Comparison of ENCODE assay signal across 15 cellular contexts in genomic region chr7:158706273-158706704, GRCh38. TPM values are rescaled to one million over a fixed set of nuclear protein-coding genes. Genes with fewer than 3 reads are reported as not detected.
A peak's percentile ranks its signal among the peaks of the same experiment; 100 is the strongest.
DNase-seq lines count a peak whose midpoint lies in the region; ATAC-seq and TF ChIP-seq lines count a peak whose summit lies in the region.
"Had no signal": no experiment of that assay in that cellular context is flagged by ENCODE, and none has a peak within 500 bp of the region (broad histone marks: within the 10 kb centered on the region; RNA-seq: fewer than 3 reads in every experiment).

No MANE protein-coding gene starts in this region.

- peaks cover 6% of the 10 kb centered on the region for H3K9me3 Mint-ChIP-seq in activated CD8-positive, alpha-beta T cell treated with anti-CD3 and anti-CD28 coated beads for 36 hours
- peaks cover 0 to 7% (median 2%) of the 10 kb centered on the region in 11 donors for H3K9me3 Mint-ChIP-seq in naive thymus-derived CD4-positive, alpha-beta T cell

- POLR2A ChIA-PET in activated CD8-positive, alpha-beta T cell treated with anti-CD3 and anti-CD28 coated beads for 36 hours (lab: Charles Lee): interaction anchor here (2.8 kb wide), 1 partner anchor 10 kb away, joined by 13 read pairs; no protein-coding TSS in a partner anchor
- POLR2A ChIA-PET in naive thymus-derived CD4-positive, alpha-beta T cell (lab: Charles Lee): interaction anchor here (2.5 to 2.6 kb wide), 2 partner anchors 157 to 270 kb away, joined by 6 to 10 read pairs; no protein-coding TSS in a partner anchor

- H3K4me3 ChIP-seq in DOHH2 (ENCODE audit: low read length): peak overlapping the region; percentile 84; the same call in 1 of the 2 replicates
- H3K4me3 ChIP-seq in naive thymus-derived CD4-positive, alpha-beta T cell (ENCODE audit: low read length): no peak overlapping the region

- peaks cover 45% of the 10 kb centered on the region for H3K4me1 ChIP-seq in DOHH2 (ENCODE audit: control insufficient read depth, low read length)
- H3K4me1 ChIP-seq in naive thymus-derived CD4-positive, alpha-beta T cell (ENCODE audit: control insufficient read depth in 2 of 2, insufficient read depth in 2 of 2, low read length in 2 of 2): peaks cover 15 to 18% of the 10 kb centered on the region in 2 donors

- no peaks in the 10 kb centered on the region for H3K27me3 ChIP-seq in DOHH2 (ENCODE audit: control insufficient read depth, low read length)
- no peaks in the 10 kb centered on the region for H3K27me3 ChIP-seq in naive thymus-derived CD4-positive, alpha-beta T cell (ENCODE audit: control insufficient read depth in 2 of 2, insufficient read depth in 2 of 2, low read length in 2 of 2)

- no peak for TF ChIP-seq CTCF in DOHH2 (IDR thresholded peaks at IDR 0.05; ENCODE audit: low read depth, low read length, poor library complexity, severe bottlenecking)
- no peak for TF ChIP-seq CTCF in activated CD8-positive, alpha-beta T cell treated with anti-CD3 and anti-CD28 coated beads for 36 hours (IDR thresholded peaks at IDR 0.05)

- no peak for ATAC-seq in activated CD8-positive, alpha-beta T cell treated with anti-CD3 and anti-CD28 coated beads for 36 hours
- no peak for ATAC-seq in naive thymus-derived CD4-positive, alpha-beta T cell

- peaks cover 18% of the 10 kb centered on the region for H3K36me3 Mint-ChIP-seq in activated CD8-positive, alpha-beta T cell treated with anti-CD3 and anti-CD28 coated beads for 36 hours (ENCODE audit: low read depth)
- H3K36me3 Mint-ChIP-seq in naive thymus-derived CD4-positive, alpha-beta T cell: peaks cover 0 to 30% (median 0%) of the 10 kb centered on the region in 5 donors

- H3K4me3 Mint-ChIP-seq in activated CD8-positive, alpha-beta T cell treated with anti-CD3 and anti-CD28 coated beads for 36 hours: peak overlapping the region; percentile 45
- peak overlapping the region; percentile 22 to 88 (median 80) for H3K4me3 Mint-ChIP-seq in naive thymus-derived CD4-positive, alpha-beta T cell

- H3K27me3 Mint-ChIP-seq in activated CD8-positive, alpha-beta T cell treated with anti-CD3 and anti-CD28 coated beads for 36 hours: no peaks in the 10 kb centered on the region
- H3K27me3 Mint-ChIP-seq in naive thymus-derived CD4-positive, alpha-beta T cell: peaks cover 0 to 4% (median 0%) of the 10 kb centered on the region in 5 donors

- H3F3A ChIP-seq in DOHH2 (ENCODE audit: control insufficient read depth, insufficient read depth): peaks cover 11% of the 10 kb centered on the region

- peaks cover 10% of the 10 kb centered on the region; the same call in 1 of the 2 replicates for H4K20me1 ChIP-seq in DOHH2 (ENCODE audit: control insufficient read depth, insufficient read depth, low read depth, low read length)

- H3K9me3 ChIP-seq in DOHH2 (ENCODE audit: control insufficient read depth, insufficient read depth, low read length): peaks cover 16% of the 10 kb centered on the region
- H3K9me3 ChIP-seq in naive thymus-derived CD4-positive, alpha-beta T cell (ENCODE audit: control insufficient read depth in 2 of 3, low read length in 3 of 3): no peaks in the 10 kb centered on the region
- H3K9me3 ChIP-seq: thoracic aorta had no signal

- H3K4me2 ChIP-seq in DOHH2 (ENCODE audit: low read length): peak overlapping the region; percentile 86

- no peaks in the 10 kb centered on the region for H3K9me2 ChIP-seq in DOHH2 (replicated peaks; ENCODE audit: control insufficient read depth, low read length)

- CTCF ChIA-PET in activated CD8-positive, alpha-beta T cell treated with anti-CD3 and anti-CD28 coated beads for 36 hours (lab: Charles Lee): interaction anchor here (2.3 to 4.0 kb wide), 2 partner anchors 155 to 270 kb away, joined by 5 to 19 read pairs; no protein-coding TSS in a partner anchor
- CTCF ChIA-PET in naive thymus-derived CD4-positive, alpha-beta T cell (lab: Charles Lee): no interaction called here

- H3K79me2 ChIP-seq in DOHH2 (ENCODE audit: control insufficient read depth, low read length): peaks cover 39% of the 10 kb centered on the region

- peaks cover 35% of the 10 kb centered on the region for H3K4me1 Mint-ChIP-seq in activated CD8-positive, alpha-beta T cell treated with anti-CD3 and anti-CD28 coated beads for 36 hours (ENCODE audit: low read depth)
- peaks cover 12 to 42% (median 18%) of the 10 kb centered on the region in 7 donors for H3K4me1 Mint-ChIP-seq in naive thymus-derived CD4-positive, alpha-beta T cell

- intact Hi-C loops in activated CD8-positive, alpha-beta T cell treated with anti-CD3 and anti-CD28 coated beads for 36 hours (cut with micrococcal nuclease): loop anchor here (10.0 kb wide), 1 partner anchor 159 kb away; no protein-coding TSS in a partner anchor
- intact Hi-C loops in naive thymus-derived CD4-positive, alpha-beta T cell (cut with micrococcal nuclease): loop anchor here in 1 of 2 donors (5.0 to 10.0 kb wide), 2 partner anchors 46 to 1811 kb away; partner anchors contain the start of gene LMBR1

- H3K36me3 ChIP-seq in DOHH2 (ENCODE audit: control insufficient read depth, low read length): peaks cover 46% of the 10 kb centered on the region
- no peaks in the 10 kb centered on the region for H3K36me3 ChIP-seq in naive thymus-derived CD4-positive, alpha-beta T cell (ENCODE audit: control insufficient read depth in 2 of 3, insufficient read depth in 3 of 3, low read length in 3 of 3)
- H3K36me3 ChIP-seq: thoracic aorta had no signal

- no peak overlapping the region for H3K27ac ChIP-seq in DOHH2 (ENCODE audit: low read depth, low read length)
- no peak overlapping the region for H3K27ac ChIP-seq in naive thymus-derived CD4-positive, alpha-beta T cell (ENCODE audit: low read depth, low read length)
- H3K27ac ChIP-seq: thoracic aorta, WERI-Rb-1 had no signal

- peak; percentile 61 for DNase-seq in NCI-H2171 treated with DMSO at 0.1 percent for 48 hours (lab: John Stamatoyannopoulos, UW)
- DNase-seq in NCI-H2171 (lab: John Stamatoyannopoulos, UW): no peak
- DNase-seq in activated CD8-positive, alpha-beta T cell treated with anti-CD3 and anti-CD28 coated beads for 36 hours: no peak
- no peak for DNase-seq in naive thymus-derived CD4-positive, alpha-beta T cell
- no peak for DNase-seq in globus pallidus (ENCODE audit: low spot score)
- no peak for DNase-seq in OCI-M2 (lab: John Stamatoyannopoulos, UW; ENCODE audit: unreplicated experiment)
- no peak for DNase-seq in iPS-NIHi11 (ENCODE audit: low spot score)
- DNase-seq: 8988T, activated gamma-delta T cell treated with Interleukin-2 at 50 U/mL for 16 hours, DMS153, islet precursor cell, NCI-H510A, WERI-Rb-1 had no signal

- no peak overlapping the region for H3K27ac Mint-ChIP-seq in activated CD8-positive, alpha-beta T cell treated with anti-CD3 and anti-CD28 coated beads for 36 hours
- H3K27ac Mint-ChIP-seq in naive thymus-derived CD4-positive, alpha-beta T cell: peak overlapping the region in 8 of 9 donors; percentile 41 to 88 (median 74)

RNA-seq across cellular contexts. Expression of gene NCAPG2, which starts 1.7 kb away (rescaled TPM):
- 100 to 1,000 TPM; 108 to 113 TPM for total RNA-seq in activated CD8-positive, alpha-beta T cell treated with anti-CD3 and anti-CD28 coated beads for 36 hours
- 10 to 100 TPM in 1 of 5 experiments, 1 to 10 TPM in 4; 6.0 to 88.7 (median 8.8) TPM for total RNA-seq in naive thymus-derived CD4-positive, alpha-beta T cell
- 1 to 10 TPM; 1.3 to 2.4 TPM for polyA plus RNA-seq in naive thymus-derived CD4-positive, alpha-beta T cell
